10 cellular contexts compared by ENCODE assay signal in the genomic region with DNA sequence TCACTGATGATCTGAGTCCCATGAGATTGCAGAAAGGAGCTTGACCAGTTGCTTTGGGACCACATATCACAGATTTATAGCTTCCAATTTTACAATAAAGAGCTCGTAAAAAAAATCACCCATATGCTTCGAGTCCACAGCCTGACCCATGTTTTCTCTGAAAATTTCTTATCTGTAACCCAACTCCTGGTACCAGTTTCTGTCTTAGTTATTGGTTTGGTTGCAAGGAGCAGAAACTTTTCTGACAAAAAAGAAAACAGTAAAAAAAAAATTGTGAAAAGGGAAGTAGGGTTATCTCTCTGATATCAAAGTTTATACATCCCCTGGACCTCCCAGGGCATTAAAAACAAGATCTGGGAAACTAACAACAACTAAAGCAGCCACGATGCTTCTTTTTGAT. TPM values are rescaled to one million over a fixed set of nuclear protein-coding genes. Genes with fewer than 3 reads are reported as not detected.
"Had no signal": no experiment of that assay in that cellular context is flagged by ENCODE, and none has a peak within 500 bp of the region (broad histone marks: within the 10 kb centered on the region; RNA-seq: fewer than 3 reads in every experiment).

No MANE protein-coding gene starts in this region.

- ATAC-seq: HepG2 had no signal

- H3K4me2 ChIP-seq: KMS-11 had no signal

- FAIRE-seq: HepG2, HTR-8/SVneo had no signal

- H3K9ac ChIP-seq: KMS-11 had no signal

- H3K27ac ChIP-seq: HL-60, KMS-11 had no signal

- DNase-seq: IMR-90, KBM-7, KG1 had no signal

RNA-seq across cellular contexts. Expression of a gene that starts 30.8 kb away (rescaled TPM):
- total RNA-seq: HepG2, HT-29, HT1080, IMR-90 had no signal
- polyA plus RNA-seq: HepG2, IgD-negative memory B cell, IMR-90 had no signal

RNA-seq across cellular contexts. Expression of a gene that starts 57.8 kb away (rescaled TPM):
- total RNA-seq: HepG2, HT-29, HT1080, IMR-90 had no signal
- polyA plus RNA-seq: IgD-negative memory B cell, IMR-90 had no signal
